ENCODE assay signal across 7 cellular contexts in genomic region chr4:49102344-49102898, GRCh38.
DNase-seq lines count a peak whose midpoint lies in the region; ATAC-seq lines count a peak whose summit lies in the region.
"Not testable (repeated sequence)": the region's sequence is repeated elsewhere in the genome, so short reads cannot be mapped to it uniquely, and the experiment has no call there.

No MANE protein-coding gene starts in this region.

- H3K9me3 ChIP-seq in HUES64 (ENCODE audit: insufficient read depth, low read depth, low read length), result peaks cover 74% of the 10 kb centered on the region
- peaks cover 0 to 40% (median 10%) of the 10 kb centered on the region in 3 experiments for H3K9me3 ChIP-seq in naive thymus-derived CD4-positive, alpha-beta T cell (ENCODE audit: control insufficient read depth in 2 of 3, low read length in 3 of 3)

- peak; percentile 29 for ATAC-seq in GM19025 (IDR thresholded peaks at IDR 0.05; ENCODE audit: low read depth, unreplicated experiment)
- ATAC-seq in GM21737 (IDR thresholded peaks at IDR 0.05; ENCODE audit: unreplicated experiment), result peak; percentile 24
- peak; percentile 35 for ATAC-seq in HG03045 (IDR thresholded peaks at IDR 0.05; ENCODE audit: unreplicated experiment)
- ATAC-seq in Right ventricle myocardium superior (ENCODE audit: poor library complexity), result peak; percentile 69
- peak; percentile 52 for ATAC-seq in naive thymus-derived CD4-positive, alpha-beta T cell

- H3K27me3 Mint-ChIP-seq in naive thymus-derived CD4-positive, alpha-beta T cell, result not testable (repeated sequence)

- peak overlapping the region; percentile 1; the same call in 1 of the 2 replicates for H3K4me3 ChIP-seq in HUES64 (ENCODE audit: low read length)
- H3K4me3 ChIP-seq in naive thymus-derived CD4-positive, alpha-beta T cell (ENCODE audit: low read length), result not testable (repeated sequence)

- peak; percentile 37 for DNase-seq in astrocyte of the hippocampus (ENCODE audit: low read depth, low spot score)
- not testable (repeated sequence) for DNase-seq in Right ventricle myocardium superior; naive thymus-derived CD4-positive, alpha-beta T cell

- POLR2A ChIA-PET in naive thymus-derived CD4-positive, alpha-beta T cell (lab: Charles Lee), result not testable (repeated sequence)

- peaks cover 57 to 78% (median 77%) of the 10 kb centered on the region in 5 donors for H3K36me3 Mint-ChIP-seq in naive thymus-derived CD4-positive, alpha-beta T cell

- CTCF ChIA-PET in naive thymus-derived CD4-positive, alpha-beta T cell (lab: Charles Lee), result not testable (repeated sequence)

- H3K27me3 ChIP-seq in HUES64 (ENCODE audit: insufficient read depth, low read length); naive thymus-derived CD4-positive, alpha-beta T cell (ENCODE audit: control insufficient read depth in 2 of 2, insufficient read depth in 2 of 2, low read length in 2 of 2): not testable (repeated sequence)

- H3K9ac ChIP-seq in HUES64 (ENCODE audit: low read depth, low read length), result not testable (repeated sequence)

- H3K36me3 ChIP-seq in HUES64 (ENCODE audit: insufficient read depth, low read length); naive thymus-derived CD4-positive, alpha-beta T cell (ENCODE audit: control insufficient read depth in 2 of 3, insufficient read depth in 3 of 3, low read length in 3 of 3): not testable (repeated sequence)

- not testable (repeated sequence) for H3K27ac Mint-ChIP-seq in naive thymus-derived CD4-positive, alpha-beta T cell

- H3K9me3 Mint-ChIP-seq in naive thymus-derived CD4-positive, alpha-beta T cell, result peaks cover 41 to 91% (median 81%) of the 10 kb centered on the region in 11 donors

- 70% methylated on average over 8 of the region's 9 CpGs for WGBS in HUES64

- peaks cover 0 to 57% (median 0%) of the 10 kb centered on the region in 7 donors for H3K4me1 Mint-ChIP-seq in naive thymus-derived CD4-positive, alpha-beta T cell

- H3K4me3 Mint-ChIP-seq in naive thymus-derived CD4-positive, alpha-beta T cell, result not testable (repeated sequence)

- H3K27ac ChIP-seq in HUES64 (ENCODE audit: low read depth, low read length); naive thymus-derived CD4-positive, alpha-beta T cell (ENCODE audit: low read depth, low read length): not testable (repeated sequence)

- intact Hi-C loops in Right ventricle myocardium superior (cut with DNase I); naive thymus-derived CD4-positive, alpha-beta T cell (cut with micrococcal nuclease): not testable (repeated sequence)

- H3K4me1 ChIP-seq in HUES64 (ENCODE audit: insufficient read depth, low read length); naive thymus-derived CD4-positive, alpha-beta T cell (ENCODE audit: control insufficient read depth in 2 of 2, insufficient read depth in 2 of 2, low read length in 2 of 2): not testable (repeated sequence)
